In genomic region chr4:113582737-113583136, GRCh38 we compare ENCODE assay signal across 17 cellular contexts.
"Had no signal": no experiment of that assay in that cellular context is flagged by ENCODE, and none has a peak within 500 bp of the region (broad histone marks: within the 10 kb centered on the region; RNA-seq: fewer than 3 reads in every experiment).

No MANE protein-coding gene starts in this region.

- H3K9me3 ChIP-seq: adrenal gland, colonic mucosa, thyroid gland had no signal

- DNase-seq: activated CD4-positive, alpha-beta memory T cell treated with anti-CD3 and anti-CD28 coated beads for 36 hours; activated CD4-positive, alpha-beta T cell treated with anti-CD3 and anti-CD28 coated beads for 36 hours; activated CD8-positive, alpha-beta memory T cell treated with anti-CD3 and anti-CD28 coated beads, Interleukin-2, amount 10 ng/mL, durations not matched to agents 7 days and 5 days; activated effector memory CD4-positive, alpha-beta T cell treated with anti-CD3 and anti-CD28 coated beads, Interleukin-2, amount 50 U/mL, for 16 hours; activated T-cell treated with anti-CD3 and anti-CD28 coated beads, Interleukin-2, amount 50 U/mL, for 24 hours; adrenal gland; caudate nucleus; colonic mucosa; hypothalamus; kidney; nephron progenitor cell; stimulated activated CD4-positive, alpha-beta T cell treated with anti-CD3 and anti-CD28 coated beads, Interleukin-2, amount 100 ng/mL, for 48 hours; T1000; thyroid gland had no signal

- H3K27me3 ChIP-seq: adrenal gland, colonic mucosa, thyroid gland had no signal

- ATAC-seq: activated CD4-positive, alpha-beta T cell treated with anti-CD3 and anti-CD28 coated beads for 36 hours; activated CD8-positive, alpha-beta memory T cell treated with anti-CD3 and anti-CD28 coated beads, Interleukin-2, amount 10 ng/mL, durations not matched to agents 7 days and 5 days; esophagus mucosa; stimulated activated memory B cell treated with anti-CD40 and anti-IgM and Interleukin-4, amounts not matched to agents 10 μg/mL and 1 μg/mL and 100 μg/mL, for 72 hours had no signal

- H3K4me3 ChIP-seq: adrenal gland, colonic mucosa, thyroid gland had no signal

- FAIRE-seq: kidney, urothelium cell line had no signal

- H3K27ac ChIP-seq: adrenal gland, colonic mucosa, thyroid gland had no signal

- H3K4me1 ChIP-seq: colonic mucosa had no signal

- H3K36me3 ChIP-seq: adrenal gland, colonic mucosa, thyroid gland had no signal
